Comparison of ENCODE assay signal across 1 cellular context in the genomic region with DNA sequence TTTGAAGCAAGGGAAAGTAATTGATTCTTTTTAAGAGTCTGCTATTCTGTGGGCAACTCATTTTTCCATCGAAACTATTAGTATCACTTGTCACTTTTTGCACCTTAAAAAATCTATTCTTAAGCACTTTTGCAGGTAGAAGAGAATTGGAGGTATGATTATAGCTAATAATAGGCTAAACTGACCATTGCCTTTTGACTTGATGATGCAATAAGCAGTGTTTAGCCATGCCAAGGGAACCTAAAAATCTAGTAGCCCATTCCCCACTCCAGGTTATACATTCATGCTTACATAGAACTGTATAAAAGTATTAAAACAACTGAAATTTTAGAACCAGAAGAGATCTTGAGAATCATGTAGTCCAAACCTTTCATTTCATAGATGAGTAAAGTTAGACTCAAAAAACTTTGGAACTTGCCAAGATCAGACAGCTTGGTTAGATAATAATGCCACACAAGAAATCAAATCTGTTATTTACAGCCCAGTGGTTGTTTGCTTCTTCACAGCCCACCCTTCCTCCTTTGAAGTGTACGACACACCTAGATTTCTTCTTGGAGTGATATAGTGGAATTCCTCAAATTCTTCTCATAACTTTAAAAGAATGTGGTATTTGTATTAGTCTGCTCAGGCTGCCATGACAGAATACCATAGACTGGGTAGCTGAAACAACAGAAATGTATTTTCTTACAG.
TF ChIP-seq lines count a peak whose summit lies in the region.

No MANE protein-coding gene starts in this region.

TF ChIP-seq in GM23338, 12 proteins besides CTCF, POLR2A, EP300 and RAD21 (continued from another document):
- TF ChIP-seq, protein P1, sequence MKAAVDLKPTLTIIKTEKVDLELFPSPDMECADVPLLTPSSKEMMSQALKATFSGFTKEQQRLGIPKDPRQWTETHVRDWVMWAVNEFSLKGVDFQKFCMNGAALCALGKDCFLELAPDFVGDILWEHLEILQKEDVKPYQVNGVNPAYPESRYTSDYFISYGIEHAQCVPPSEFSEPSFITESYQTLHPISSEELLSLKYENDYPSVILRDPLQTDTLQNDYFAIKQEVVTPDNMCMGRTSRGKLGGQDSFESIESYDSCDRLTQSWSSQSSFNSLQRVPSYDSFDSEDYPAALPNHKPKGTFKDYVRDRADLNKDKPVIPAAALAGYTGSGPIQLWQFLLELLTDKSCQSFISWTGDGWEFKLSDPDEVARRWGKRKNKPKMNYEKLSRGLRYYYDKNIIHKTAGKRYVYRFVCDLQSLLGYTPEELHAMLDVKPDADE (IDR thresholded peaks at IDR 0.05): no peak
